Comparison of ENCODE assay signal across 8 cellular contexts in genomic region chr11:125514336-125515101, GRCh38. TPM values are rescaled to one million over a fixed set of nuclear protein-coding genes. Genes with fewer than 3 reads are reported as not detected.
DNase-seq lines count a peak whose midpoint lies in the region; ATAC-seq and TF ChIP-seq lines count a peak whose summit lies in the region.

No MANE protein-coding gene starts in this region.

- H3K36me3 ChIP-seq in MG63, result no peaks in the 10 kb centered on the region

- peak overlapping the region; percentile 93 for H3K27ac ChIP-seq in foreskin keratinocyte
- H3K27ac ChIP-seq in substantia nigra (ENCODE audit: low read depth, low read length, poor library complexity, severe bottlenecking), result no peak overlapping the region
- no peak overlapping the region for H3K27ac ChIP-seq in caudate nucleus (ENCODE audit: low read depth, low read length)

- no peak overlapping the region for H3K4me3 ChIP-seq in MG63

- H3K4me1 ChIP-seq in foreskin keratinocyte, result peaks cover 7% of the 10 kb centered on the region

- no peak for TF ChIP-seq CTCF in foreskin keratinocyte (conservative IDR thresholded peaks at IDR 0.05)

- DNase-seq in GM04504 (ENCODE audit: low read depth) (peak; percentile 11), MG63 (peak; percentile 50), foreskin keratinocyte (peak; percentile 99 to 100), substantia nigra (lab: John Stamatoyannopoulos, UW) (no peak), caudate nucleus (lab: John Stamatoyannopoulos, UW) (no peak)
- DNase-seq in activated CD4-positive, alpha-beta T cell treated with anti-CD3 and anti-CD28 coated beads, Interleukin-2, amount 50 U/mL, for 4 hours, result peak; percentile 22 to 30
- DNase-seq in stimulated activated naive CD4-positive, alpha-beta T cell (lab: John Stamatoyannopoulos, UW), result peak in 5 of 6 experiments; percentile 3 to 61 (median 55)

- no peaks in the 10 kb centered on the region for H3K27me3 ChIP-seq in MG63
- no peaks in the 10 kb centered on the region for H3K27me3 ChIP-seq in foreskin keratinocyte

- ATAC-seq in GM21825 (IDR thresholded peaks at IDR 0.05; ENCODE audit: unreplicated experiment), result peak; percentile 67
- peak; percentile 94 for ATAC-seq in foreskin keratinocyte

- no peaks in the 10 kb centered on the region; the same call in 1 of the 2 replicates for H3K9me3 ChIP-seq in MG63

RNA-seq across cellular contexts. Expression of gene FEZ1, which starts 18.5 kb away (rescaled TPM):
- total RNA-seq in MG63 (2014; rRNA removed; shearing (Covaris generic); ENCODE audit: low replicate concordance), result 64.3 and 90.0 TPM in 2 replicates
- total RNA-seq in foreskin keratinocyte, result 197 and 228 TPM in 2 replicates
- 166 and 204 TPM in 2 replicates for polyA plus RNA-seq in foreskin keratinocyte

RNA-seq across cellular contexts. Expression of gene EI24, which starts 54.8 kb away (rescaled TPM):
- 24.1 and 36.1 TPM in 2 replicates for total RNA-seq in MG63 (2014; rRNA removed; shearing (Covaris generic); ENCODE audit: low replicate concordance)
- 179 and 183 TPM in 2 replicates for total RNA-seq in foreskin keratinocyte
- 128 and 163 TPM in 2 replicates for polyA plus RNA-seq in foreskin keratinocyte

Comparison
In these comparisons a context has a peak if more than half of its experiments do, and no peak if none do; other contexts are left out.
1. DNase-seq: peak in GM04504 (single experiment), MG63 (single experiment), activated CD4-positive, alpha-beta T cell treated with anti-CD3 and anti-CD28 coated beads, Interleukin-2, amount 50 U/mL, for 4 hours (2 of 2), foreskin keratinocyte (2 of 2) and stimulated activated naive CD4-positive, alpha-beta T cell (5 of 6); none in substantia nigra (0 of 49) and caudate nucleus (0 of 61).